Comparison of ENCODE assay signal across 8 cellular contexts in the genomic region with DNA sequence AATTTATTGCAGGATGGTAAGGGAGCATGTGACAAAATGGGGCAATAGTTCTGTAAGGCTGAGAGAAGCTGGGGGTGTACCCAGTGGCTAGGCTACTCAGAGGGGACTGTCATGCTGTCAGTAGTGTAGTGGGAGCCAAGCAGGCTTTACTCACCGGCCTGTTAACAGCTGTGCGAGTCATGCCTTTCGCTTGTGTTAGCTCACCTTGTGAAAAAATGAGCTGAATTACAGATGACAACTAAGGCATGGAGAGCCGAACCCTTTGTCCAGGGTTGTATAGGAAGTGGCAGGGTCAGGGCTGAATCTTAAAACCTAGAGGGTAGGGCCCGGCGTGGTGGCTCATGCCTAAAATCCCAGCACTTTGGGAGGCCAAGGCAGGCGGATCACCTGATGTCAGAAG. TPM values are rescaled to one million over a fixed set of nuclear protein-coding genes. Genes with fewer than 3 reads are reported as not detected.
DNase-seq lines count a peak whose midpoint lies in the region; ATAC-seq and TF ChIP-seq lines count a peak whose summit lies in the region.

No MANE protein-coding gene starts in this region.

- ATAC-seq in natural killer cell treated with Interleukin-12 subunit alpha and Interleukin-12 subunit beta and Interleukin-15 and Interleukin-18, amount 100 ng/mL, for 72 hours, result peak; percentile 51 to 56
- ATAC-seq in HG02759 (IDR thresholded peaks at IDR 0.05; ENCODE audit: unreplicated experiment), result no peak
- ATAC-seq in HG03280 (IDR thresholded peaks at IDR 0.05; ENCODE audit: unreplicated experiment), result no peak

- TF ChIP-seq CTCF in Calu3 (IDR thresholded peaks at IDR 0.05; ENCODE audit: unreplicated experiment) (no peak), mammary epithelial cell (conservative IDR thresholded peaks at IDR 0.05 in 1 of 2, IDR thresholded peaks at IDR 0.05 in 1 of 2; ENCODE audit: extremely low read depth in 1 of 2, insufficient read depth in 1 of 2, low read depth in 1 of 2, low read length in 2 of 2) (no peak), GM13977 (IDR thresholded peaks at IDR 0.05; ENCODE audit: extremely low read depth, insufficient read depth, missing control alignments) (no peak)

- H3K27ac ChIP-seq in mammary epithelial cell (ENCODE audit: insufficient read depth, low read depth, low read length), result no peak overlapping the region

- no peak overlapping the region for H3K4me2 ChIP-seq in mammary epithelial cell (ENCODE audit: insufficient read depth, low read depth, low read length)

- H3K4me1 ChIP-seq in mammary epithelial cell (ENCODE audit: insufficient read depth, low read length), result peaks cover 39% of the 10 kb centered on the region

- no peak overlapping the region for H2AFZ ChIP-seq in mammary epithelial cell (ENCODE audit: low read depth, low read length)

- H3K4me3 Mint-ChIP-seq in Calu3 (ENCODE audit: low read depth, unreplicated experiment), result no peak overlapping the region
- peak overlapping the region; percentile 55 for H3K4me3 Mint-ChIP-seq in natural killer cell treated with Interleukin-12 subunit alpha and Interleukin-12 subunit beta and Interleukin-15 and Interleukin-18, amount 100 ng/mL, for 72 hours

- dilution Hi-C loops in mammary epithelial cell (cut with HindIII; ENCODE audit: low sequenced_read_pairs), result no loop called here

- peaks cover 59% of the 10 kb centered on the region for H3K79me2 ChIP-seq in mammary epithelial cell (ENCODE audit: insufficient read depth, low read length)

- no peaks in the 10 kb centered on the region for H3K27me3 Mint-ChIP-seq in Calu3 (ENCODE audit: unreplicated experiment)
- no peaks in the 10 kb centered on the region for H3K27me3 Mint-ChIP-seq in natural killer cell treated with Interleukin-12 subunit alpha and Interleukin-12 subunit beta and Interleukin-15 and Interleukin-18, amount 100 ng/mL, for 72 hours

- BruUV-seq in Calu3 (replicated peaks; lab: Mats Ljungman, UMichigan), result no TSS peak
- BruUV-seq in mammary epithelial cell (replicated peaks; lab: Mats Ljungman, UMichigan), result no TSS peak

- intact Hi-C loops in Calu3 (cut with micrococcal nuclease; ENCODE audit: unreplicated experiment), result no loop called here
- intact Hi-C loops in mammary epithelial cell (cut with micrococcal nuclease), result loop anchor here (5.0 kb wide), 1 partner anchor 36 kb away; a partner anchor contains a TSS

- in situ Hi-C loops in mammary epithelial cell (cut with MboI; ENCODE audit: low sequenced_read_pairs in 2 of 2) (loop anchor here in 1 of 2 donors (5.0 kb wide), 1 partner anchor 46 kb away; no protein-coding TSS in a partner anchor), GM13977 (cut with MboI; ENCODE audit: low pct_unique_long_range_greater_than_20kb, low sequenced_read_pairs, unreplicated experiment) (no loop called here)

- CTCF ChIA-PET in Calu3 (lab: Charles Lee), result interaction anchor here (0.6 kb wide), 2 partner anchors 24 to 254 kb away, joined by 3 to 5 read pairs; no protein-coding TSS in a partner anchor
- CTCF ChIA-PET in mammary epithelial cell (lab: Charles Lee; ENCODE audit: low non-redundant PET), result interaction anchor here (0.6 kb wide), 1 partner anchor 556 kb away, joined by 3 read pairs; no protein-coding TSS in a partner anchor

- peaks cover 83% of the 10 kb centered on the region for H3K36me3 Mint-ChIP-seq in Calu3 (ENCODE audit: insufficient read depth, unreplicated experiment)
- H3K36me3 Mint-ChIP-seq in natural killer cell treated with Interleukin-12 subunit alpha and Interleukin-12 subunit beta and Interleukin-15 and Interleukin-18, amount 100 ng/mL, for 72 hours, result peaks cover 8% of the 10 kb centered on the region

- peaks cover 13% of the 10 kb centered on the region for H3K4me1 Mint-ChIP-seq in Calu3 (ENCODE audit: low read depth, unreplicated experiment)
- H3K4me1 Mint-ChIP-seq in natural killer cell treated with Interleukin-12 subunit alpha and Interleukin-12 subunit beta and Interleukin-15 and Interleukin-18, amount 100 ng/mL, for 72 hours (ENCODE audit: low read depth in 2 of 2), result peaks cover 67 to 70% of the 10 kb centered on the region in 2 donors

- DNase-seq in Calu3 (no peak), NOMO-1 treated with dmso at 0.1 percent for 144 hours (lab: John Stamatoyannopoulos, UW; ENCODE audit: unreplicated experiment) (peak; percentile 5), mammary epithelial cell (peak; percentile 78), GM13977 (ENCODE audit: low spot score) (no peak), NCI-H187 treated with DMSO at 0.1 percent for 48 hours (lab: John Stamatoyannopoulos, UW) (no peak)
- no peak for DNase-seq in natural killer cell treated with Interleukin-12 subunit alpha and Interleukin-12 subunit beta and Interleukin-15 and Interleukin-18, amount 100 ng/mL, for 72 hours (ENCODE audit: low spot score)

- no peaks in the 10 kb centered on the region for H3K27me3 ChIP-seq in mammary epithelial cell (ENCODE audit: insufficient read depth, low read length)

- no peak overlapping the region for H3K9ac ChIP-seq in mammary epithelial cell (ENCODE audit: insufficient read depth, low read length)

- WGBS in mammary epithelial cell (ENCODE audit: low coverage, missing lambda C conversion rate), result 58% methylated on average over 6 of the region's 7 CpGs

- no peaks in the 10 kb centered on the region for H4K20me1 ChIP-seq in mammary epithelial cell (ENCODE audit: insufficient read depth, low read length)

- peaks cover 10% of the 10 kb centered on the region for H3K36me3 ChIP-seq in mammary epithelial cell (ENCODE audit: insufficient read depth, low read length)

- no peak overlapping the region for H3K4me3 ChIP-seq in mammary epithelial cell (replicated peaks in 1 of 3; ENCODE audit: insufficient read depth in 1 of 3, low read depth in 2 of 3, low read length in 3 of 3)

- H3K9me3 Mint-ChIP-seq in Calu3 (ENCODE audit: low read depth, unreplicated experiment), result no peaks in the 10 kb centered on the region
- H3K9me3 Mint-ChIP-seq in natural killer cell treated with Interleukin-12 subunit alpha and Interleukin-12 subunit beta and Interleukin-15 and Interleukin-18, amount 100 ng/mL, for 72 hours, result no peaks in the 10 kb centered on the region

- peak overlapping the region; percentile 53 for H3K27ac Mint-ChIP-seq in Calu3 (ENCODE audit: unreplicated experiment)
- peak overlapping the region in 1 of 2 donors; percentile 60 for H3K27ac Mint-ChIP-seq in natural killer cell treated with Interleukin-12 subunit alpha and Interleukin-12 subunit beta and Interleukin-15 and Interleukin-18, amount 100 ng/mL, for 72 hours

- H3K9me3 ChIP-seq in mammary epithelial cell (replicated peaks; ENCODE audit: insufficient read depth, low read length), result no peaks in the 10 kb centered on the region

RNA-seq across cellular contexts. Expression of a gene that starts 37.9 kb away (rescaled TPM):
- total RNA-seq in Calu3 (2022), result 14.3 and 17.3 TPM in 2 replicates
- total RNA-seq in mammary epithelial cell, result 10 to 100 TPM; 11.7 to 15.8 TPM
- 18.1 TPM for polyA plus RNA-seq in mammary epithelial cell
- polyA minus RNA-seq in mammary epithelial cell, result 20.3 TPM
- total RNA-seq in natural killer cell treated with Interleukin-12 subunit alpha and Interleukin-12 subunit beta and Interleukin-15 and Interleukin-18, amount 100 ng/mL, for 72 hours, result 10 to 100 TPM in 1 of 2 donors, 1 to 10 TPM in 1; 10.0 to 12.2 TPM

Comparison
In these comparisons a context has a peak if more than half of its experiments do, and no peak if none do; other contexts are left out.
1. DNase-seq: peak in NOMO-1 treated with dmso at 0.1 percent for 144 hours (single experiment) and mammary epithelial cell (single experiment); none in Calu3 (single experiment), natural killer cell treated with Interleukin-12 subunit alpha and Interleukin-12 subunit beta and Interleukin-15 and Interleukin-18, amount 100 ng/mL, for 72 hours (single experiment), GM13977 (single experiment) and NCI-H187 treated with DMSO at 0.1 percent for 48 hours (single experiment).
2. ATAC-seq: peak in natural killer cell treated with Interleukin-12 subunit alpha and Interleukin-12 subunit beta and Interleukin-15 and Interleukin-18, amount 100 ng/mL, for 72 hours (2 of 2); none in HG02759 (single experiment) and HG03280 (single experiment).